In genomic region chr4:8163436-8164193, GRCh38 we compare ENCODE assay signal across 14 cellular contexts. TPM values are rescaled to one million over a fixed set of nuclear protein-coding genes. Genes with fewer than 3 reads are reported as not detected.
DNase-seq lines count a peak whose midpoint lies in the region; ATAC-seq and TF ChIP-seq lines count a peak whose summit lies in the region.
"Had no signal": no experiment of that assay in that cellular context is flagged by ENCODE, and none has a peak within 500 bp of the region (broad histone marks: within the 10 kb centered on the region; RNA-seq: fewer than 3 reads in every experiment).

No MANE protein-coding gene starts in this region.

- H3K36me3 Mint-ChIP-seq in brain, result no peaks in the 10 kb centered on the region

- no peaks in the 10 kb centered on the region for H3K9me2 ChIP-seq in HCT116 (ENCODE audit: insufficient read depth)

- H3K4me1 Mint-ChIP-seq in brain, result peaks cover 40% of the 10 kb centered on the region

- H3K27ac ChIP-seq in BLaER1 (peak overlapping the region; percentile 45; the same call in 1 of the 2 replicates), HCT116 (ENCODE audit: low read depth, low read length) (no peak overlapping the region), gastrocnemius medialis (peak overlapping the region; percentile 86 to 99 (median 97)), gastroesophageal sphincter (no peak overlapping the region), mammary epithelial cell (ENCODE audit: insufficient read depth, low read depth, low read length) (no peak overlapping the region)

- TF ChIP-seq CTCF in HCT116 (IDR thresholded peaks at IDR 0.05 in 2 of 3, conservative IDR thresholded peaks at IDR 0.05 in 1 of 3; ENCODE audit: borderline replicate concordance in 1 of 3, insufficient read depth in 1 of 3, low read depth in 2 of 3, low read length in 2 of 3) (no peak), brain (conservative IDR thresholded peaks at IDR 0.05) (no peak), gastrocnemius medialis (IDR thresholded peaks at IDR 0.05 in 4 of 5, conservative IDR thresholded peaks at IDR 0.05 in 1 of 5) (no peak), gastroesophageal sphincter (IDR thresholded peaks at IDR 0.05) (no peak), mammary epithelial cell (conservative IDR thresholded peaks at IDR 0.05 in 1 of 2, IDR thresholded peaks at IDR 0.05 in 1 of 2; ENCODE audit: extremely low read depth in 1 of 2, insufficient read depth in 1 of 2, low read depth in 1 of 2, low read length in 2 of 2) (no peak)

- POLR2A ChIA-PET in HCT116 (lab: Charles Lee), result no interaction called here

- no peaks in the 10 kb centered on the region for H3K36me3 ChIP-seq in BLaER1
- no peaks in the 10 kb centered on the region for H3K36me3 ChIP-seq in HCT116 (ENCODE audit: control insufficient read depth in 1 of 2, insufficient read depth in 2 of 2, low read length in 2 of 2)
- no peaks in the 10 kb centered on the region for H3K36me3 ChIP-seq in gastrocnemius medialis
- no peaks in the 10 kb centered on the region for H3K36me3 ChIP-seq in gastroesophageal sphincter
- H3K36me3 ChIP-seq in mammary epithelial cell (ENCODE audit: insufficient read depth, low read length), result no peaks in the 10 kb centered on the region
- H3K36me3 ChIP-seq: MG63 had no signal

- H3K9me3 Mint-ChIP-seq in brain, result peaks cover 2 to 16% (median 9%) of the 10 kb centered on the region in 5 experiments

- RAD21 ChIA-PET in HCT116 (lab: Charles Lee; ENCODE audit: low non-redundant PET in 1 of 2, low total read pairs in 2 of 2, uncharacterized antibody in 2 of 2, unreplicated experiment in 2 of 2), result no interaction called here

- CTCF ChIA-PET in HCT116 (lab: Charles Lee), result interaction anchor here (0.7 kb wide), 1 partner anchor 13 kb away, joined by 3 read pairs; no protein-coding TSS in a partner anchor
- CTCF ChIA-PET in mammary epithelial cell (lab: Charles Lee; ENCODE audit: low non-redundant PET), result no interaction called here

- H3K9ac ChIP-seq in BLaER1 (no peak overlapping the region), HCT116 (ENCODE audit: low read length) (no peak overlapping the region), mammary epithelial cell (ENCODE audit: insufficient read depth, low read length) (no peak overlapping the region)

- H3K4me3 ChIP-seq in BLaER1 (no peak overlapping the region), HCT116 (replicated peaks in 1 of 2; ENCODE audit: low read depth in 1 of 2, low read length in 2 of 2) (no peak overlapping the region), gastrocnemius medialis (peak overlapping the region in 3 of 4 donors; percentile 21 to 32 (median 25)), gastroesophageal sphincter (no peak overlapping the region), mammary epithelial cell (replicated peaks in 1 of 3; ENCODE audit: insufficient read depth in 1 of 3, low read depth in 2 of 3, low read length in 3 of 3) (no peak overlapping the region)
- H3K4me3 ChIP-seq: MG63 had no signal

- H3K79me2 ChIP-seq in HCT116 (ENCODE audit: insufficient read depth, low read length) (no peaks in the 10 kb centered on the region), mammary epithelial cell (ENCODE audit: insufficient read depth, low read length) (no peaks in the 10 kb centered on the region)

- H3K27ac Mint-ChIP-seq in brain, result peak overlapping the region in 3 of 5 experiments; percentile 15 to 69 (median 64)
- H3K27ac Mint-ChIP-seq: CD8-positive, alpha-beta memory T cell had no signal

- H3K4me1 ChIP-seq in BLaER1, result peaks cover 83% of the 10 kb centered on the region
- peaks cover 5 to 19% of the 10 kb centered on the region in 2 experiments for H3K4me1 ChIP-seq in HCT116 (ENCODE audit: control insufficient read depth in 1 of 2, insufficient read depth in 2 of 2, low read length in 2 of 2)
- H3K4me1 ChIP-seq in gastrocnemius medialis, result peaks cover 50 to 58% of the 10 kb centered on the region in 2 donors
- H3K4me1 ChIP-seq in gastroesophageal sphincter, result peaks cover 0 to 18% (median 7%) of the 10 kb centered on the region in 3 donors
- peaks cover 9% of the 10 kb centered on the region for H3K4me1 ChIP-seq in mammary epithelial cell (ENCODE audit: insufficient read depth, low read length)

- DNase-seq in HCT116 (ENCODE audit: low read depth, low spot score) (no peak), gastrocnemius medialis (peak in 1 of 2 donors; percentile 56), mammary epithelial cell (no peak)
- DNase-seq: ACHN, DMS 273 treated with DMSO at 0.1 percent for 48 hours, EL, MG63, NCI-H1105, NCI-H524 had no signal

- H3K9me3 ChIP-seq in BLaER1 (peaks cover 5% of the 10 kb centered on the region), HCT116 (ENCODE audit: control insufficient read depth in 1 of 2, insufficient read depth in 1 of 2, low read depth in 1 of 2, low read length in 2 of 2) (peaks cover 0 to 4% of the 10 kb centered on the region in 2 experiments; a peak in 1 of 4 replicates), gastrocnemius medialis (no peaks in the 10 kb centered on the region), gastroesophageal sphincter (peaks cover 0 to 9% (median 0%) of the 10 kb centered on the region in 3 donors), mammary epithelial cell (replicated peaks; ENCODE audit: insufficient read depth, low read length) (peaks cover 4% of the 10 kb centered on the region)
- H3K9me3 ChIP-seq: MG63 had no signal

- ATAC-seq in HCT116 (no peak), gastrocnemius medialis (no peak), gastroesophageal sphincter (no peak), GM21786 (IDR thresholded peaks at IDR 0.05; ENCODE audit: unreplicated experiment) (no peak)

- H2AFZ ChIP-seq in HCT116 (ENCODE audit: low read depth, low read length, poor library complexity, severe bottlenecking) (no peak overlapping the region), mammary epithelial cell (ENCODE audit: low read depth, low read length) (no peak overlapping the region)

- H3K27me3 Mint-ChIP-seq in brain, result peaks cover 22% of the 10 kb centered on the region

- H4K20me1 ChIP-seq in BLaER1 (no peaks in the 10 kb centered on the region), HCT116 (ENCODE audit: insufficient read depth) (no peaks in the 10 kb centered on the region), mammary epithelial cell (ENCODE audit: insufficient read depth, low read length) (no peaks in the 10 kb centered on the region)

- BruUV-seq in HCT116 (replicated peaks; lab: Mats Ljungman, UMichigan), result no TSS peak
- no TSS peak for BruUV-seq in mammary epithelial cell (replicated peaks; lab: Mats Ljungman, UMichigan)

- WGBS in gastroesophageal sphincter (ENCODE audit: low coverage in 1 of 2), 2 donors, result 67% methylated on average over 11 of the region's 19 CpGs; no CpG with 5 or more reads in 1 of the 2 donors
- 93% methylated on average over 18 of the region's 19 CpGs for WGBS in mammary epithelial cell (ENCODE audit: low coverage, missing lambda C conversion rate)

- H3K4me3 Mint-ChIP-seq in brain, result no peak overlapping the region

- H3K27me3 ChIP-seq in BLaER1 (peaks cover 15% of the 10 kb centered on the region), HCT116 (ENCODE audit: insufficient read depth, low read length) (no peaks in the 10 kb centered on the region), gastrocnemius medialis (no peaks in the 10 kb centered on the region), gastroesophageal sphincter (no peaks in the 10 kb centered on the region), mammary epithelial cell (ENCODE audit: insufficient read depth, low read length) (no peaks in the 10 kb centered on the region)
- H3K27me3 ChIP-seq: MG63 had no signal

- no peak for TF ChIP-seq EP300 in gastroesophageal sphincter (IDR thresholded peaks at IDR 0.05)

- no peak for TF ChIP-seq POLR2A in HCT116 (IDR thresholded peaks at IDR 0.05; ENCODE audit: borderline replicate concordance, extremely low read depth, insufficient read depth, insufficient read length)
- peak in 1 of 2 donors; percentile 83 for TF ChIP-seq POLR2A in gastrocnemius medialis (IDR thresholded peaks at IDR 0.05)
- no peak for TF ChIP-seq POLR2A in gastroesophageal sphincter (IDR thresholded peaks at IDR 0.05)

- in situ Hi-C loops in gastrocnemius medialis (cut with MboI; ENCODE audit: low sequenced_read_pairs in 4 of 4), result loop anchor here in 3 of 4 donors (10.0 kb wide), 1 partner anchor 59 kb away; no protein-coding TSS in a partner anchor
- in situ Hi-C loops in mammary epithelial cell (cut with MboI; ENCODE audit: low sequenced_read_pairs in 2 of 2), result no loop called here

- intact Hi-C loops in HCT116 (cut with micrococcal nuclease) (no loop called here), gastrocnemius medialis (cut with DNase I; ENCODE audit: low total_unique reads) (loop anchor here (2.0 kb wide), 1 partner anchor 39 kb away; no protein-coding TSS in a partner anchor), mammary epithelial cell (cut with micrococcal nuclease) (no loop called here)

- peak overlapping the region; percentile 84 for H3K4me2 ChIP-seq in BLaER1
- H3K4me2 ChIP-seq in HCT116 (ENCODE audit: low read length), result peak overlapping the region; percentile 39
- H3K4me2 ChIP-seq in mammary epithelial cell (ENCODE audit: insufficient read depth, low read depth, low read length), result no peak overlapping the region

- dilution Hi-C loops in mammary epithelial cell (cut with HindIII; ENCODE audit: low sequenced_read_pairs), result no loop called here

- TF ChIP-seq RAD21 in HCT116 (IDR thresholded peaks at IDR 0.05; ENCODE audit: low read depth), result no peak

TF ChIP-seq in HCT116, 20 proteins besides CTCF, POLR2A, EP300 and RAD21:
- no peak for TF ChIP-seq CBX3 (IDR thresholded peaks at IDR 0.05; ENCODE audit: low read depth)
- TF ChIP-seq EGR1 (IDR thresholded peaks at IDR 0.05; ENCODE audit: low read depth), result no peak
- no peak for TF ChIP-seq ELF1 (IDR thresholded peaks at IDR 0.05; ENCODE audit: borderline replicate concordance, low read depth)
- no peak for TF ChIP-seq TCF7L2 (IDR thresholded peaks at IDR 0.05; ENCODE audit: borderline replicate concordance, extremely low read depth, insufficient read depth, insufficient read length)

RNA-seq across cellular contexts. Expression of gene ABLIM2, which starts 5.0 kb away (rescaled TPM):
- 6.1 TPM for total RNA-seq in HCT116 (2021; ENCODE audit: unreplicated experiment)
- polyA plus RNA-seq in HCT116 (2012), result 5.1 TPM in 2 replicates
- 33.5 TPM for polyA plus RNA-seq in brain (ENCODE audit: insufficient read depth, low read depth, low replicate concordance)
- 100 to 1,000 TPM; 177 to 281 (median 244) TPM for total RNA-seq in gastrocnemius medialis
- total RNA-seq in gastroesophageal sphincter, result 10 to 100 TPM in 1 of 4 donors, 1 to 10 TPM in 3; 5.0 to 13.5 (median 8.0) TPM
- total RNA-seq in mammary epithelial cell, result under 1 TPM; 0.28 to 0.67 TPM
- 0.87 TPM for polyA plus RNA-seq in mammary epithelial cell
- 3.9 TPM for polyA minus RNA-seq in mammary epithelial cell

RNA-seq across cellular contexts. Expression of gene SH3TC1, which starts 35.5 kb away (rescaled TPM):
- total RNA-seq in HCT116 (2021; ENCODE audit: unreplicated experiment), result 12.5 TPM
- 8.8 and 10.0 TPM in 2 replicates for polyA plus RNA-seq in HCT116 (2012)
- polyA plus RNA-seq in brain (ENCODE audit: insufficient read depth, low read depth, low replicate concordance), result 2.8 TPM
- 1 to 10 TPM; 2.9 to 8.5 (median 5.8) TPM for total RNA-seq in gastrocnemius medialis
- 10 to 100 TPM in 3 of 4 donors, 1 to 10 TPM in 1; 9.6 to 12.9 (median 12.6) TPM for total RNA-seq in gastroesophageal sphincter
- total RNA-seq in mammary epithelial cell, result 100 to 1,000 TPM in 1 of 2 donors, 10 to 100 TPM in 1; 70.8 to 138 TPM
- polyA plus RNA-seq in mammary epithelial cell, result 37.7 TPM
- 62.5 TPM for polyA minus RNA-seq in mammary epithelial cell

Comparison
In these comparisons a context has a peak if more than half of its experiments do, and no peak if none do; other contexts are left out.
1. H3K27ac ChIP-seq: peak in BLaER1 (single experiment) and gastrocnemius medialis (4 of 4); none in HCT116 (single experiment), gastroesophageal sphincter (0 of 4) and mammary epithelial cell (single experiment).
2. H3K4me3 ChIP-seq: peak in gastrocnemius medialis (3 of 4); none in BLaER1 (single experiment), HCT116 (0 of 2), gastroesophageal sphincter (0 of 2) and mammary epithelial cell (0 of 3).
3. RNA of gene ABLIM2, which starts 5.0 kb away (total RNA-seq): 177 to 281 TPM in gastrocnemius medialis; 5.0 to 13.5 TPM in gastroesophageal sphincter, 6.1 TPM in HCT116 (single experiment) and 0.28 to 0.67 TPM in mammary epithelial cell; every median in the first group is over 10 times any median in the second.
4. in situ Hi-C loops: an anchor here in gastrocnemius medialis (10.0 kb wide); none called in mammary epithelial cell.